In genomic region chr1:26529655-26530539, GRCh38 we compare ENCODE assay signal across 8 cellular contexts. TPM values are rescaled to one million over a fixed set of nuclear protein-coding genes. Genes with fewer than 3 reads are reported as not detected.
DNase-seq lines count a peak whose midpoint lies in the region; ATAC-seq lines count a peak whose summit lies in the region.

Gene RPS6KA1 (plus strand): TSS chr1:26529761. CDS start chr1:26529921, 160 bp downstream.

- POLR2A ChIA-PET in activated CD4-positive, alpha-beta memory T cell treated with anti-CD3 and anti-CD28 coated beads for 36 hours (lab: Charles Lee) = interaction anchor here (1.4 to 3.4 kb wide), 3 partner anchors 10 to 30 kb away, joined by 3 to 25 read pairs (median 5); no protein-coding TSS in a partner anchor

- CTCF ChIA-PET in activated CD4-positive, alpha-beta memory T cell treated with anti-CD3 and anti-CD28 coated beads for 36 hours (lab: Charles Lee) = interaction anchor here (1.0 to 10.8 kb wide), 4 partner anchors 9 to 30 kb away, joined by 3 to 127 read pairs (median 6); no protein-coding TSS in a partner anchor

- peak within 1 kb of the TSS; percentile 83 for H3K4me3 Mint-ChIP-seq in activated CD4-positive, alpha-beta memory T cell treated with anti-CD3 and anti-CD28 coated beads for 36 hours

- no peaks in the 10 kb centered on the region for H3K9me3 Mint-ChIP-seq in activated CD4-positive, alpha-beta memory T cell treated with anti-CD3 and anti-CD28 coated beads for 36 hours

- peaks cover 29% of the 10 kb centered on the region for H3K4me1 Mint-ChIP-seq in activated CD4-positive, alpha-beta memory T cell treated with anti-CD3 and anti-CD28 coated beads for 36 hours (ENCODE audit: low read depth)

- intact Hi-C loops in activated CD4-positive, alpha-beta memory T cell treated with anti-CD3 and anti-CD28 coated beads for 36 hours (cut with micrococcal nuclease) = loop anchor here (1.0 kb wide), 2 partner anchors 12 to 29 kb away; no protein-coding TSS in a partner anchor

- DNase-seq in AG08396 (ENCODE audit: low spot score) (peak; percentile 90), NCI-H446 treated with DMSO at 0.1 percent for 48 hours (lab: John Stamatoyannopoulos, UW) (peak; percentile 59), medulla oblongata (ENCODE audit: extremely low spot score) (peak; percentile 63)
- DNase-seq in activated CD4-positive, alpha-beta memory T cell treated with anti-CD3 and anti-CD28 coated beads for 36 hours = peak; percentile 68
- peak; percentile 57 for DNase-seq in effector CD8-positive, alpha-beta T cell (lab: John Stamatoyannopoulos, UW)
- peak; percentile 23 for DNase-seq in stimulated activated CD8-positive, alpha-beta memory T cell treated with anti-CD3 and anti-CD28 coated beads, Interleukin-12 subunit alpha, Interleukin-12 subunit beta, amount 100 ng/mL, for 24 hours (ENCODE audit: extremely low read depth)

- peak; percentile 66 for ATAC-seq in GM18861 (IDR thresholded peaks at IDR 0.05; ENCODE audit: unreplicated experiment)
- ATAC-seq in HG03095 (IDR thresholded peaks at IDR 0.05; ENCODE audit: unreplicated experiment) = peak; percentile 83

- no peaks in the 10 kb centered on the region for H3K36me3 Mint-ChIP-seq in activated CD4-positive, alpha-beta memory T cell treated with anti-CD3 and anti-CD28 coated beads for 36 hours

- H3K27me3 Mint-ChIP-seq in activated CD4-positive, alpha-beta memory T cell treated with anti-CD3 and anti-CD28 coated beads for 36 hours = no peaks in the 10 kb centered on the region

- H3K27ac Mint-ChIP-seq in activated CD4-positive, alpha-beta memory T cell treated with anti-CD3 and anti-CD28 coated beads for 36 hours = peak within 1 kb of the TSS; percentile 15

RNA-seq across cellular contexts. Expression of gene RPS6KA1, which starts in this region (rescaled TPM):
- 100 to 1,000 TPM; 109 to 112 TPM for total RNA-seq in activated CD4-positive, alpha-beta memory T cell treated with anti-CD3 and anti-CD28 coated beads for 36 hours

Comparison
In these comparisons a context has a peak if more than half of its experiments do, and no peak if none do; other contexts are left out.
1. Peak in every context shown above with its lines: DNase-seq and ATAC-seq.
2. DNase-seq: peak in every context shown above with its lines; median percentile 90 in AG08396; 68 in activated CD4-positive, alpha-beta memory T cell treated with anti-CD3 and anti-CD28 coated beads for 36 hours; 63 in medulla oblongata; 59 in NCI-H446 treated with DMSO at 0.1 percent for 48 hours; 57 in effector CD8-positive, alpha-beta T cell; 23 in stimulated activated CD8-positive, alpha-beta memory T cell treated with anti-CD3 and anti-CD28 coated beads, Interleukin-12 subunit alpha, Interleukin-12 subunit beta, amount 100 ng/mL, for 24 hours.